ENCODE assay signal across 16 cellular contexts in genomic region chr3:151199569-151200438, GRCh38. TPM values are rescaled to one million over a fixed set of nuclear protein-coding genes. Genes with fewer than 3 reads are reported as not detected.
DNase-seq lines count a peak whose midpoint lies in the region; ATAC-seq and TF ChIP-seq lines count a peak whose summit lies in the region.
"Had no signal": no experiment of that assay in that cellular context is flagged by ENCODE, and none has a peak within 500 bp of the region (broad histone marks: within the 10 kb centered on the region; RNA-seq: fewer than 3 reads in every experiment).

No MANE protein-coding gene starts in this region.

- H3K4me3 Mint-ChIP-seq in CD8-positive, alpha-beta T cell: peak overlapping the region; percentile 76
- peak overlapping the region; percentile 91 for H3K4me3 Mint-ChIP-seq in activated T-helper 2 cell treated with anti-CD3 and anti-CD28 coated beads, Interferon-gamma antibody, Interleukin-2, Interleukin-4, amounts not matched to agents 10 μg/mL and 5 μg/mL and 100 μg/mL, durations not matched to agents 14 hours and 24 hours and 36 hours (ENCODE audit: low read depth)

- H2BK20ac ChIP-seq in IMR-90 (ENCODE audit: low read depth, low read length): no peak overlapping the region

- H2BK120ac ChIP-seq in IMR-90 (ENCODE audit: low read depth, low read length) (no peak overlapping the region), mesenchymal stem cell (ENCODE audit: low read depth, low read length) (no peak overlapping the region)

- no peak overlapping the region for H4K91ac ChIP-seq in IMR-90 (ENCODE audit: insufficient read depth, low read depth, low read length)
- H4K91ac ChIP-seq in mesenchymal stem cell (ENCODE audit: low read length): no peak overlapping the region

- no peak overlapping the region for H2BK5ac ChIP-seq in IMR-90 (ENCODE audit: low read depth, low read length, poor library complexity, severe bottlenecking)
- no peak overlapping the region for H2BK5ac ChIP-seq in mesenchymal stem cell (ENCODE audit: low read depth, low read length, poor library complexity, severe bottlenecking)

- peak overlapping the region; percentile 97 for H3K27ac Mint-ChIP-seq in CD8-positive, alpha-beta T cell
- H3K27ac Mint-ChIP-seq in activated T-helper 2 cell treated with anti-CD3 and anti-CD28 coated beads, Interferon-gamma antibody, Interleukin-2, Interleukin-4, amounts not matched to agents 10 μg/mL and 5 μg/mL and 100 μg/mL, durations not matched to agents 14 hours and 24 hours and 36 hours: peak overlapping the region; percentile 95

- no peak for ATAC-seq in CD8-positive, alpha-beta T cell
- no peak for ATAC-seq in IMR-90 (ENCODE audit: low read depth)
- no peak for ATAC-seq in HG02884 (IDR thresholded peaks at IDR 0.05; ENCODE audit: unreplicated experiment)
- no peak for ATAC-seq in GM18873 (IDR thresholded peaks at IDR 0.05; ENCODE audit: low FRiP score, unreplicated experiment)
- ATAC-seq: left colon had no signal

- H4K8ac ChIP-seq in IMR-90 (ENCODE audit: low read depth in 2 of 2, low read length in 2 of 2) (no peak overlapping the region), mesenchymal stem cell (ENCODE audit: low read length) (no peak overlapping the region)

- H3K27ac ChIP-seq in CD8-positive, alpha-beta T cell (ENCODE audit: low read depth, low read length): no peak overlapping the region
- no peak overlapping the region for H3K27ac ChIP-seq in IMR-90 (ENCODE audit: insufficient read depth, low read length)
- H3K27ac ChIP-seq in mesenchymal stem cell (ENCODE audit: low read length, poor library complexity, severe bottlenecking): no peak overlapping the region

- H3K4me1 Mint-ChIP-seq in CD8-positive, alpha-beta T cell (ENCODE audit: low read depth): peaks cover 63% of the 10 kb centered on the region
- H3K4me1 Mint-ChIP-seq in activated T-helper 2 cell treated with anti-CD3 and anti-CD28 coated beads, Interferon-gamma antibody, Interleukin-2, Interleukin-4, amounts not matched to agents 10 μg/mL and 5 μg/mL and 100 μg/mL, durations not matched to agents 14 hours and 24 hours and 36 hours (ENCODE audit: low read depth): peaks cover 31% of the 10 kb centered on the region

- dilution Hi-C loops in IMR-90 (cut with HindIII; ENCODE audit: low sequenced_read_pairs, unreplicated experiment): no loop called here

- POLR2A ChIA-PET in CD8-positive, alpha-beta T cell (lab: Charles Lee): interaction anchor here (0.7 to 5.2 kb wide), 10 partner anchors 8 to 437 kb away, joined by 3 to 28 read pairs (median 8); partner anchors contain the start of gene SIAH2
- POLR2A ChIA-PET in IMR-90 (lab: Charles Lee; ENCODE audit: unreplicated experiment): no interaction called here

- H3K36me3 ChIP-seq in CD8-positive, alpha-beta T cell (ENCODE audit: insufficient read depth, low read length): no peaks in the 10 kb centered on the region
- H3K36me3 ChIP-seq in IMR-90 (ENCODE audit: control insufficient read depth, insufficient read depth, low read length) (no peaks in the 10 kb centered on the region), mesenchymal stem cell (ENCODE audit: control insufficient read depth in 1 of 2, insufficient read depth in 2 of 2, low read depth in 1 of 2, low read length in 2 of 2) (no peaks in the 10 kb centered on the region)

- TF ChIP-seq CTCF in CD8-positive, alpha-beta T cell (IDR thresholded peaks at IDR 0.05): no peak
- no peak for TF ChIP-seq CTCF in IMR-90 (conservative IDR thresholded peaks at IDR 0.05; ENCODE audit: low read depth, low read length)

- peaks cover 3% of the 10 kb centered on the region; the same call in 1 of the 2 replicates for H3K9me1 ChIP-seq in IMR-90 (ENCODE audit: insufficient read depth, low read length)

- no peak overlapping the region for H3K4me3 ChIP-seq in CD8-positive, alpha-beta T cell (ENCODE audit: low read depth, low read length)
- H3K4me3 ChIP-seq in IMR-90 (ENCODE audit: insufficient read depth, low read depth, low read length) (no peak overlapping the region), mesenchymal stem cell (ENCODE audit: insufficient read depth in 1 of 2, low read depth in 1 of 2, low read length in 2 of 2) (no peak overlapping the region)

- TF ChIP-seq POLR2A in IMR-90 (IDR thresholded peaks at IDR 0.05; ENCODE audit: low read depth, low read length): no peak

- H3K14ac ChIP-seq in IMR-90 (replicated peaks; ENCODE audit: low read depth, low read length) (no peak overlapping the region), mesenchymal stem cell (ENCODE audit: low read length in 2 of 2) (no peak overlapping the region)

- in situ Hi-C loops in IMR-90 (cut with MboI; ENCODE audit: low sequenced_read_pairs): no loop called here

- H3K9me3 Mint-ChIP-seq in CD8-positive, alpha-beta T cell: no peaks in the 10 kb centered on the region
- no peaks in the 10 kb centered on the region for H3K9me3 Mint-ChIP-seq in activated T-helper 2 cell treated with anti-CD3 and anti-CD28 coated beads, Interferon-gamma antibody, Interleukin-2, Interleukin-4, amounts not matched to agents 10 μg/mL and 5 μg/mL and 100 μg/mL, durations not matched to agents 14 hours and 24 hours and 36 hours

- H2BK12ac ChIP-seq in mesenchymal stem cell (ENCODE audit: low read length in 2 of 2): no peak overlapping the region

- H3K27me3 ChIP-seq in CD8-positive, alpha-beta T cell (ENCODE audit: insufficient read depth, low read length): no peaks in the 10 kb centered on the region
- H3K27me3 ChIP-seq in IMR-90 (ENCODE audit: control insufficient read depth, insufficient read depth, low read length): no peaks in the 10 kb centered on the region
- no peaks in the 10 kb centered on the region for H3K27me3 ChIP-seq in mesenchymal stem cell (ENCODE audit: control insufficient read depth in 1 of 2, insufficient read depth in 1 of 2, low read length in 2 of 2)

- H3K56ac ChIP-seq in IMR-90 (ENCODE audit: extremely low read depth, insufficient read depth, low read length): no peak overlapping the region

- H2AK9ac ChIP-seq in IMR-90 (replicated peaks; ENCODE audit: low read depth, low read length, poor library complexity): no peak overlapping the region

- no peak for TF ChIP-seq RAD21 in IMR-90 (IDR thresholded peaks at IDR 0.05; ENCODE audit: low read length)

- no peak overlapping the region for H4K5ac ChIP-seq in IMR-90 (ENCODE audit: low read depth, low read length)

- H2AK5ac ChIP-seq in IMR-90 (ENCODE audit: low read depth, low read length): no peak overlapping the region
- H2AK5ac ChIP-seq in mesenchymal stem cell (ENCODE audit: low read length, severe bottlenecking): peak overlapping the region; percentile 89

- H3K79me1 ChIP-seq in IMR-90 (ENCODE audit: low read depth in 1 of 2, low read length in 2 of 2): no peaks in the 10 kb centered on the region
- H3K79me1 ChIP-seq in mesenchymal stem cell (replicated peaks; ENCODE audit: low read length, poor library complexity, severe bottlenecking): no peaks in the 10 kb centered on the region

- no peak overlapping the region; the same call in 1 of the 2 replicates for H3K18ac ChIP-seq in IMR-90 (ENCODE audit: low read depth, low read length)
- H3K18ac ChIP-seq in mesenchymal stem cell (ENCODE audit: low read depth in 1 of 2, low read length in 2 of 2): no peak overlapping the region

- no peaks in the 10 kb centered on the region for H3K27me3 Mint-ChIP-seq in CD8-positive, alpha-beta T cell (ENCODE audit: low read depth)
- no peaks in the 10 kb centered on the region for H3K27me3 Mint-ChIP-seq in activated T-helper 2 cell treated with anti-CD3 and anti-CD28 coated beads, Interferon-gamma antibody, Interleukin-2, Interleukin-4, amounts not matched to agents 10 μg/mL and 5 μg/mL and 100 μg/mL, durations not matched to agents 14 hours and 24 hours and 36 hours (ENCODE audit: low read depth)

- intact Hi-C loops in CD8-positive, alpha-beta T cell (cut with DNase I, micrococcal nuclease): loop anchor here (5.0 to 10.0 kb wide), 5 partner anchors 438 to 1965 kb away; partner anchors contain the start of genes EIF2A (in 1 of the 2), RAP2B (in 1 of the 2), SERP1 (in 1 of the 2) and SIAH2 (in 1 of the 2)
- intact Hi-C loops in IMR-90 (cut with micrococcal nuclease): no loop called here
- intact Hi-C loops in activated T-helper 2 cell treated with anti-CD3 and anti-CD28 coated beads, Interferon-gamma antibody, Interleukin-2, Interleukin-4, amounts not matched to agents 10 μg/mL and 5 μg/mL and 100 μg/mL, durations not matched to agents 14 hours and 24 hours and 36 hours (cut with micrococcal nuclease): loop anchor here (1.0 to 10.0 kb wide), 7 partner anchors 9 to 1965 kb away; partner anchors contain the start of gene RAP2B

- H3K9me3 ChIP-seq in CD8-positive, alpha-beta T cell (ENCODE audit: low read length): no peaks in the 10 kb centered on the region
- H3K9me3 ChIP-seq in IMR-90 (ENCODE audit: control insufficient read depth, insufficient read depth, low read length) (no peaks in the 10 kb centered on the region), mesenchymal stem cell (ENCODE audit: control insufficient read depth, low read length) (no peaks in the 10 kb centered on the region)

- H2BK15ac ChIP-seq in IMR-90 (ENCODE audit: low read depth, low read length) (no peak overlapping the region), mesenchymal stem cell (ENCODE audit: low read depth, poor library complexity, severe bottlenecking) (no peak overlapping the region)

- no TSS peak for BruUV-seq in IMR-90 (replicated peaks; lab: Mats Ljungman, UMichigan)

- no peak for DNase-seq in CD8-positive, alpha-beta T cell
- DNase-seq in IMR-90: peak; percentile 24
- no peak for DNase-seq in activated T-helper 2 cell treated with anti-CD3 and anti-CD28 coated beads, Interferon-gamma antibody, Interleukin-2, Interleukin-4, amounts not matched to agents 10 μg/mL and 5 μg/mL and 100 μg/mL, durations not matched to agents 14 hours and 24 hours and 36 hours (ENCODE audit: low spot score)
- peak; percentile 87 for DNase-seq in mesenchymal stem cell
- no peak for DNase-seq in NCI-H82 treated with DMSO at 0.1 percent for 48 hours (lab: John Stamatoyannopoulos, UW; ENCODE audit: unreplicated experiment)
- DNase-seq in stimulated activated CD8-positive, alpha-beta memory T cell treated with anti-CD3 and anti-CD28 coated beads, Interleukin-4, amount 100 ng/mL, for 48 hours: no peak
- DNase-seq: activated CD4-positive, alpha-beta T cell treated with anti-CD3 and anti-CD28 coated beads for 4 hours; effector CD4-positive, alpha-beta T cell; KG1; left colon; NCI-H1105 treated with DMSO at 0.1 percent for 48 hours; T-helper 9 cell had no signal

- H4K20me1 ChIP-seq in IMR-90 (ENCODE audit: insufficient read depth, low read length): no peaks in the 10 kb centered on the region

- no peak overlapping the region for H3K9ac ChIP-seq in IMR-90 (ENCODE audit: low read depth, low read length)
- H3K9ac ChIP-seq in mesenchymal stem cell (ENCODE audit: low read length): no peak overlapping the region

- CTCF ChIA-PET in CD8-positive, alpha-beta T cell (lab: Charles Lee): interaction anchor here (0.8 to 4.0 kb wide), 9 partner anchors 8 to 83 kb away, joined by 3 to 21 read pairs (median 4); no protein-coding TSS in a partner anchor
- CTCF ChIA-PET in IMR-90 (lab: Yijun Ruan, JAX): interaction anchor here (0.6 to 1.6 kb wide), 5 partner anchors 9 to 205 kb away, joined by 3 to 6 read pairs (median 4); no protein-coding TSS in a partner anchor

- no peak overlapping the region for H3K23ac ChIP-seq in IMR-90 (ENCODE audit: low read depth, low read length)
- H3K23ac ChIP-seq in mesenchymal stem cell (ENCODE audit: low read length in 2 of 2): no peak overlapping the region

- H3K4ac ChIP-seq in IMR-90 (ENCODE audit: low read depth, low read length) (no peak overlapping the region), mesenchymal stem cell (ENCODE audit: low read depth in 1 of 2, low read length in 2 of 2) (no peak overlapping the region)

- H3K4me2 ChIP-seq in IMR-90 (ENCODE audit: low read depth, low read length) (no peak overlapping the region), mesenchymal stem cell (ENCODE audit: low read length, poor library complexity, severe bottlenecking) (no peak overlapping the region)

- peaks cover 30% of the 10 kb centered on the region for H3K36me3 Mint-ChIP-seq in CD8-positive, alpha-beta T cell
- H3K36me3 Mint-ChIP-seq in activated T-helper 2 cell treated with anti-CD3 and anti-CD28 coated beads, Interferon-gamma antibody, Interleukin-2, Interleukin-4, amounts not matched to agents 10 μg/mL and 5 μg/mL and 100 μg/mL, durations not matched to agents 14 hours and 24 hours and 36 hours (ENCODE audit: low read depth): peaks cover 76% of the 10 kb centered on the region

- no CpG with 5 or more reads among the region's 4 CpGs for WGBS in IMR-90 (ENCODE audit: extremely low coverage in 2 of 2, insufficient read length in 1 of 2), 2 experiments
- WGBS in mesenchymal stem cell: 44% methylated on average over 3 of the region's 4 CpGs

- H2AFZ ChIP-seq in IMR-90 (replicated peaks; ENCODE audit: low read length, poor library complexity) (no peak overlapping the region), mesenchymal stem cell (ENCODE audit: low read depth, low read length) (no peak overlapping the region)

- H3K4me1 ChIP-seq in CD8-positive, alpha-beta T cell (ENCODE audit: insufficient read depth, low read length): peaks cover 52% of the 10 kb centered on the region
- H3K4me1 ChIP-seq in IMR-90 (ENCODE audit: control insufficient read depth, insufficient read depth, low read length): peaks cover 2% of the 10 kb centered on the region; the same call in 1 of the 2 replicates
- peaks cover 6% of the 10 kb centered on the region for H3K4me1 ChIP-seq in mesenchymal stem cell (ENCODE audit: control insufficient read depth, insufficient read depth, low read depth, low read length)

RNA-seq across cellular contexts. Expression of gene GPR171, which starts 3.2 kb away (rescaled TPM):
- 10 to 100 TPM; 11.5 to 13.4 TPM for total RNA-seq in CD8-positive, alpha-beta T cell
- total RNA-seq in IMR-90 (2012; rRNA removed): not detected in 2 replicates
- polyA plus RNA-seq in IMR-90 (2012; rRNA removed): not detected in 2 replicates
- polyA plus RNA-seq in IMR-90 (2012; cell fraction: cytosol; rRNA removed): not detected in 2 replicates
- polyA plus RNA-seq in IMR-90 (2012; cell fraction: nucleus; rRNA removed; ENCODE audit: low replicate concordance): not detected in 2 replicates
- 232 TPM in 2 replicates for total RNA-seq in activated T-helper 2 cell treated with anti-CD3 and anti-CD28 coated beads, Interferon-gamma antibody, Interleukin-2, Interleukin-4, amounts not matched to agents 10 μg/mL and 5 μg/mL and 100 μg/mL, durations not matched to agents 14 hours and 24 hours and 36 hours
- not detected for polyA plus RNA-seq in mesenchymal stem cell (2013, experiment 1 of 2)
- 0.04 TPM for polyA plus RNA-seq in mesenchymal stem cell (2013, experiment 2 of 2)
- total RNA-seq: bronchial epithelial cell, osteocyte had no signal

Comparison
In these comparisons a context has a peak if more than half of its experiments do, and no peak if none do; other contexts are left out.
1. DNase-seq: peak in IMR-90 (single experiment) and mesenchymal stem cell (single experiment); none in CD8-positive, alpha-beta T cell (0 of 7), activated T-helper 2 cell treated with anti-CD3 and anti-CD28 coated beads, Interferon-gamma antibody, Interleukin-2, Interleukin-4, amounts not matched to agents 10 μg/mL and 5 μg/mL and 100 μg/mL, durations not matched to agents 14 hours and 24 hours and 36 hours (single experiment), NCI-H82 treated with DMSO at 0.1 percent for 48 hours (single experiment) and stimulated activated CD8-positive, alpha-beta memory T cell treated with anti-CD3 and anti-CD28 coated beads, Interleukin-4, amount 100 ng/mL, for 48 hours (single experiment).
2. RNA of gene GPR171, which starts 3.2 kb away (total RNA-seq): 232 TPM in activated T-helper 2 cell treated with anti-CD3 and anti-CD28 coated beads, Interferon-gamma antibody, Interleukin-2, Interleukin-4, amounts not matched to agents 10 μg/mL and 5 μg/mL and 100 μg/mL, durations not matched to agents 14 hours and 24 hours and 36 hours; 11.5 to 13.4 TPM in CD8-positive, alpha-beta T cell and not detected in IMR-90; every median in the first group is over 10 times any median in the second.